In genomic region chr15:40238927-40239591, GRCh38 we compare ENCODE assay signal across 8 cellular contexts. TPM values are rescaled to one million over a fixed set of nuclear protein-coding genes. Genes with fewer than 3 reads are reported as not detected.
A peak's percentile ranks its signal among the peaks of the same experiment; 100 is the strongest.
DNase-seq lines count a peak whose midpoint lies in the region; ATAC-seq lines count a peak whose summit lies in the region.

TSS of gene PAK6 (plus strand) at chr15:40239063. CDS start at chr15:40264786, 25,723 bp downstream.

- no peak within 1 kb of the TSS for H3K27ac ChIP-seq in HUES64 (ENCODE audit: low read depth, low read length)
- no peak within 1 kb of the TSS for H3K27ac ChIP-seq in mesendoderm (ENCODE audit: low read depth, low read length)

- H3K4me1 ChIP-seq in HUES64 (ENCODE audit: insufficient read depth, low read length) (peaks cover 14% of the 10 kb centered on the region), mesendoderm (ENCODE audit: control insufficient read depth, low read depth, low read length) (peaks cover 2% of the 10 kb centered on the region)

- H3K4ac ChIP-seq in mesendoderm (ENCODE audit: low read depth, low read length) = no peak within 1 kb of the TSS

- peaks cover 25 to 53% of the 10 kb centered on the region in 2 donors for H3K27me3 Mint-ChIP-seq in effector memory CD8-positive, alpha-beta T cell
- peaks cover 14% of the 10 kb centered on the region for H3K27me3 Mint-ChIP-seq in stimulated activated memory B cell treated with anti-CD40 and anti-IgM and Interleukin-4, amounts not matched to agents 10 μg/mL and 1 μg/mL and 100 μg/mL, for 72 hours

- H2BK15ac ChIP-seq in mesendoderm (replicated peaks; ENCODE audit: low read depth) = no peak within 1 kb of the TSS

- H3K23ac ChIP-seq in mesendoderm (ENCODE audit: low read length) = no peak within 1 kb of the TSS

- no peak within 1 kb of the TSS for H4K5ac ChIP-seq in mesendoderm (ENCODE audit: low read length)

- no peaks in the 10 kb centered on the region for H3K79me1 ChIP-seq in mesendoderm (ENCODE audit: low read length)

- peak within 1 kb of the TSS in 1 of 2 donors; percentile 72 for H3K27ac Mint-ChIP-seq in effector memory CD8-positive, alpha-beta T cell
- H3K27ac Mint-ChIP-seq in stimulated activated memory B cell treated with anti-CD40 and anti-IgM and Interleukin-4, amounts not matched to agents 10 μg/mL and 1 μg/mL and 100 μg/mL, for 72 hours = peak within 1 kb of the TSS; percentile 33

- H3K18ac ChIP-seq in mesendoderm (ENCODE audit: low read length) = no peak within 1 kb of the TSS

- DNase-seq in COR-L47 (lab: John Stamatoyannopoulos, UW) (peak; percentile 64), T1000 (lab: John Stamatoyannopoulos, UW) (peak; percentile 67), mesendoderm (peak; percentile 92), GM19240 (ENCODE audit: insufficient read length, low spot score) (no peak)
- DNase-seq in effector memory CD8-positive, alpha-beta T cell = peak in 1 of 3 experiments; percentile 19

- peak within 1 kb of the TSS; percentile 71 for H3K56ac ChIP-seq in mesendoderm (ENCODE audit: low read length)

- peaks cover 8 to 11% of the 10 kb centered on the region in 2 donors for H3K4me1 Mint-ChIP-seq in effector memory CD8-positive, alpha-beta T cell (ENCODE audit: low read depth in 2 of 2)
- peaks cover 39% of the 10 kb centered on the region for H3K4me1 Mint-ChIP-seq in stimulated activated memory B cell treated with anti-CD40 and anti-IgM and Interleukin-4, amounts not matched to agents 10 μg/mL and 1 μg/mL and 100 μg/mL, for 72 hours

- no peaks in the 10 kb centered on the region for H3K9me3 Mint-ChIP-seq in effector memory CD8-positive, alpha-beta T cell
- H3K9me3 Mint-ChIP-seq in stimulated activated memory B cell treated with anti-CD40 and anti-IgM and Interleukin-4, amounts not matched to agents 10 μg/mL and 1 μg/mL and 100 μg/mL, for 72 hours = no peaks in the 10 kb centered on the region

- H4K8ac ChIP-seq in mesendoderm (ENCODE audit: low read depth, low read length) = no peak within 1 kb of the TSS

- H2BK5ac ChIP-seq in mesendoderm (ENCODE audit: low read length) = no peak within 1 kb of the TSS

- no peaks in the 10 kb centered on the region for H3K36me3 ChIP-seq in HUES64 (ENCODE audit: insufficient read depth, low read length)
- no peaks in the 10 kb centered on the region for H3K36me3 ChIP-seq in mesendoderm (ENCODE audit: control insufficient read depth, insufficient read depth, low read length)

- no peak within 1 kb of the TSS for H2BK120ac ChIP-seq in mesendoderm (ENCODE audit: low read depth, low read length)

- H3K4me3 ChIP-seq in HUES64 (ENCODE audit: low read length) = peak within 1 kb of the TSS; percentile 40
- no peak within 1 kb of the TSS for H3K4me3 ChIP-seq in mesendoderm (ENCODE audit: low read length)

- H3K27me3 ChIP-seq in HUES64 (ENCODE audit: insufficient read depth, low read length) (peaks cover 16% of the 10 kb centered on the region; the same call in 1 of the 2 replicates), mesendoderm (ENCODE audit: insufficient read depth, low read length, poor library complexity) (no peaks in the 10 kb centered on the region)

- H3K36me3 Mint-ChIP-seq in effector memory CD8-positive, alpha-beta T cell (ENCODE audit: insufficient read depth) = no peaks in the 10 kb centered on the region
- H3K36me3 Mint-ChIP-seq in stimulated activated memory B cell treated with anti-CD40 and anti-IgM and Interleukin-4, amounts not matched to agents 10 μg/mL and 1 μg/mL and 100 μg/mL, for 72 hours = no peaks in the 10 kb centered on the region

- ATAC-seq in effector memory CD8-positive, alpha-beta T cell (replicated peaks) = peak; percentile 65
- ATAC-seq in stimulated activated memory B cell treated with anti-CD40 and anti-IgM and Interleukin-4, amounts not matched to agents 10 μg/mL and 1 μg/mL and 100 μg/mL, for 72 hours = peak; percentile 55
- no peak for ATAC-seq in GM18519 (IDR thresholded peaks at IDR 0.05; ENCODE audit: low FRiP score, unreplicated experiment)

- H3K4me2 ChIP-seq in mesendoderm (ENCODE audit: low read length) = peak within 1 kb of the TSS; percentile 46

- WGBS in HUES64 = 3% methylated on average over 36 of the region's 36 CpGs
- no CpG with 5 or more reads among the region's 36 CpGs for WGBS in mesendoderm (ENCODE audit: extremely low coverage, insufficient coverage, low lambda C conversion rate)

- no peak within 1 kb of the TSS for H2AK5ac ChIP-seq in mesendoderm (ENCODE audit: low read length)

- H3K79me2 ChIP-seq in mesendoderm (ENCODE audit: control insufficient read depth, insufficient read depth, low read length) = no peaks in the 10 kb centered on the region

- H3K9me3 ChIP-seq in HUES64 (ENCODE audit: insufficient read depth, low read depth, low read length) = no peaks in the 10 kb centered on the region

- H3K4me3 Mint-ChIP-seq in effector memory CD8-positive, alpha-beta T cell = peak within 1 kb of the TSS; percentile 43 to 51
- peak within 1 kb of the TSS; percentile 57 for H3K4me3 Mint-ChIP-seq in stimulated activated memory B cell treated with anti-CD40 and anti-IgM and Interleukin-4, amounts not matched to agents 10 μg/mL and 1 μg/mL and 100 μg/mL, for 72 hours

- peak within 1 kb of the TSS; percentile 68 for H3K9ac ChIP-seq in HUES64 (ENCODE audit: low read depth, low read length)
- peak within 1 kb of the TSS; percentile 35 for H3K9ac ChIP-seq in mesendoderm (ENCODE audit: low read length)

RNA-seq across cellular contexts. Expression of gene PAK6, which starts in this region (rescaled TPM):
- 2.1 TPM for polyA plus RNA-seq in HUES64 (2013, experiment 1 of 2)
- 5.2 TPM for polyA plus RNA-seq in HUES64 (2013, experiment 2 of 2)
- 5.8 TPM for polyA plus RNA-seq in mesendoderm (2013, experiment 1 of 2)
- polyA plus RNA-seq in mesendoderm (2013, experiment 2 of 2) = 6.7 TPM
